Comparison of ENCODE assay signal across 18 cellular contexts in the genomic region with DNA sequence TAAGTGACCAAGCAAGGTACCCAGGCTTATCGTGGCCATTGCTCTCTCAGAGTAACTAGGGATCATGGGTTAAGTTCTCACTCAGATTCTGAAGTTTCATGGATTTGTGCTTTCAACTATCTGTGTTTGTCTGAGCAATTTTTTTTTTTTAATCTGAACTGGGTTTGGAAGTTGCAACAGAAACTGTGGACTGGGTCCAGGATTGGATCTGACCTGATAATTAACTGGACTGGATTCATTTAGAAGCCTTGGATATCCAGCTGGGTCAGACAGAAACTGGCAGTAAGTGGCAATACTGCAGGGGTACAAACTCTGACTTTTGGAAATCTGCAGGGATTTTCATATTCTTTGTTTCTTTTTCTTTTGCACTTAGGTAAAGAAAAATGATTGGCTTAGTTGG. TPM values are rescaled to one million over a fixed set of nuclear protein-coding genes. Genes with fewer than 3 reads are reported as not detected.
A peak's percentile ranks its signal among the peaks of the same experiment; 100 is the strongest.
DNase-seq lines count a peak whose midpoint lies in the region; ATAC-seq and TF ChIP-seq lines count a peak whose summit lies in the region.
"Had no signal": no experiment of that assay in that cellular context is flagged by ENCODE, and none has a peak within 500 bp of the region (broad histone marks: within the 10 kb centered on the region; RNA-seq: fewer than 3 reads in every experiment).

No MANE protein-coding gene starts in this region.

- H3K4me3 ChIP-seq in HUES64 (ENCODE audit: low read length) (no peak overlapping the region), fibroblast of the aortic adventitia (ENCODE audit: low read depth, low read length) (no peak overlapping the region)
- H3K4me3 ChIP-seq: SK-N-MC had no signal

- peak; percentile 15 for ATAC-seq in sciatic nerve
- ATAC-seq in HG03135 (IDR thresholded peaks at IDR 0.05; ENCODE audit: unreplicated experiment) = no peak
- ATAC-seq in HG02759 (IDR thresholded peaks at IDR 0.05; ENCODE audit: unreplicated experiment) = no peak
- no peak for ATAC-seq in HG02571 (IDR thresholded peaks at IDR 0.05; ENCODE audit: unreplicated experiment)
- ATAC-seq: Right ventricle myocardium inferior had no signal

- in situ Hi-C loops in G401 (cut with HindIII; ENCODE audit: low sequenced_read_pairs) = no loop called here

- peak overlapping the region; percentile 19; the same call in 1 of the 2 replicates for H3K27ac ChIP-seq in HUES64 (ENCODE audit: low read depth, low read length)
- H3K27ac ChIP-seq: SK-N-MC had no signal

- H3K9me3 ChIP-seq in HUES64 (ENCODE audit: insufficient read depth, low read depth, low read length) = no peaks in the 10 kb centered on the region

- intact Hi-C loops in sciatic nerve (cut with DNase I) = no loop called here

- H3K36me3 ChIP-seq in HUES64 (ENCODE audit: insufficient read depth, low read length) = no peaks in the 10 kb centered on the region

- H3K4me1 ChIP-seq in HUES64 (ENCODE audit: insufficient read depth, low read length) = peaks cover 50% of the 10 kb centered on the region

- 84% methylated on average over 1 of the region's 1 CpG for WGBS in HUES64

- no peak for TF ChIP-seq CTCF in fibroblast of the aortic adventitia (IDR thresholded peaks at IDR 0.05; ENCODE audit: insufficient read depth, low read length)

- H3K27me3 ChIP-seq in HUES64 (ENCODE audit: insufficient read depth, low read length) = no peaks in the 10 kb centered on the region

- DNase-seq in G401 (ENCODE audit: low spot score) (peak; percentile 17), fibroblast of the aortic adventitia (ENCODE audit: low read depth) (peak; percentile 74), sciatic nerve (ENCODE audit: low spot score) (no peak)
- DNase-seq: COR-L47, DMS153, KG1, NCI-H1092, NCI-H2107, NCI-H345, NCI-H526 treated with DMSO at 0.1 percent for 48 hours, T-helper 1 cell had no signal

- H3K9ac ChIP-seq in HUES64 (ENCODE audit: low read depth, low read length) = no peak overlapping the region

RNA-seq across cellular contexts. Expression of a gene that starts 38.7 kb away (rescaled TPM):
- total RNA-seq in G401 (2014; rRNA removed; shearing (Covaris generic)) = 30.9 and 47.5 TPM in 2 replicates
- 31.5 TPM for polyA plus RNA-seq in HUES64 (2013, experiment 1 of 2)
- 33.5 TPM for polyA plus RNA-seq in HUES64 (2013, experiment 2 of 2)
- total RNA-seq in fibroblast of the aortic adventitia (ENCODE audit: low replicate concordance) = 16.3 and 79.5 TPM in 2 replicates
- 30.5 TPM for total RNA-seq in sciatic nerve
- polyA plus RNA-seq: CD14-positive monocyte had no signal

RNA-seq across cellular contexts. Expression of a gene that starts 55.4 kb away (rescaled TPM):
- total RNA-seq in G401 (2014; rRNA removed; shearing (Covaris generic)) = 3.3 and 3.6 TPM in 2 replicates
- polyA plus RNA-seq in HUES64 (2013, experiment 1 of 2) = 2.7 TPM
- polyA plus RNA-seq in HUES64 (2013, experiment 2 of 2) = 2.6 TPM
- total RNA-seq in fibroblast of the aortic adventitia (ENCODE audit: low replicate concordance) (2.0 and 5.8 TPM in 2 replicates), sciatic nerve (4.2 TPM)
